20 cellular contexts compared by ENCODE assay signal in the genomic region with DNA sequence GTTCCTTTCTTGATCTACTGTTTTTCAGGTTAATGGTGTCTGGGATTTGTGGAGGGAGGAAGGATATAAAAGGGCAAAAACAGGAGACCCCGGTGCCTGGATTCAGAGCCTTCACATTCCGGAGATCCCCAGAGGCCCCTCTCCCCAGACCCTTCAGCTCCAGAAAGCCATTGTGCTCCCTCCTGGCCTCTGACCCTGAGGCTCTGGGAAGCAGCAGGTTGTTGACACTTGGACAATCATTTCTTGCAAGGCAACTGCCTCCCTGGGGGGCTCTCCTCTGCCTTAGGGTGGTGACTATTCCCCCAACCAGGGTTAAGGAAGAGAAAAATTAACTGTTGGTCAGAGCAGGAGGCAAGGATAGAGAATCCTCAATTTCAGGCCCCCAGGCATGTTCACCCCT.
DNase-seq lines count a peak whose midpoint lies in the region; ATAC-seq and TF ChIP-seq lines count a peak whose summit lies in the region.
"Had no signal": no experiment of that assay in that cellular context is flagged by ENCODE, and none has a peak within 500 bp of the region (broad histone marks: within the 10 kb centered on the region; RNA-seq: fewer than 3 reads in every experiment).

No MANE protein-coding gene starts in this region.

- H3K27ac ChIP-seq in VCaP (peak overlapping the region; percentile 48), gastrocnemius medialis (peak overlapping the region; percentile 90 to 99 (median 96))
- no peak overlapping the region for H3K27ac ChIP-seq in CD8-positive, alpha-beta memory T cell (ENCODE audit: low read depth, low read length)
- H3K27ac ChIP-seq: C4-2B, foreskin keratinocyte, HL-60, SJSA1 had no signal

- peak overlapping the region in 3 of 8 donors; percentile 46 to 86 (median 72) for H3K27ac Mint-ChIP-seq in CD8-positive, alpha-beta memory T cell
- H3K27ac Mint-ChIP-seq: H9 had no signal

- H3K9me3 Mint-ChIP-seq in CD8-positive, alpha-beta memory T cell = no peaks in the 10 kb centered on the region
- H3K9me3 Mint-ChIP-seq: H9 had no signal

- DNase-seq in ELF-1 (ENCODE audit: low read depth, low spot score) (peak; percentile 80), left lobe of liver (ENCODE audit: low spot score) (no peak), gastrocnemius medialis (no peak), NOMO-1 treated with DMSO at 0.1 percent for 48 hours (lab: John Stamatoyannopoulos, UW; ENCODE audit: unreplicated experiment) (no peak)
- DNase-seq in CD8-positive, alpha-beta memory T cell = no peak
- DNase-seq in activated naive CD4-positive, alpha-beta T cell (lab: John Stamatoyannopoulos, UW) = no peak
- DNase-seq: activated CD4-positive, alpha-beta T cell treated with anti-CD3 and anti-CD28 coated beads for 36 hours; effector CD8-positive, alpha-beta T cell; EL; foreskin keratinocyte; H9; NCI-H1092; NCI-H187 treated with DMSO at 0.1 percent for 48 hours; stimulated activated CD4-positive, alpha-beta T cell treated with anti-CD3 and anti-CD28 coated beads, Interleukin-1b, Interleukin-23, amount 100 ng/mL, for 48 hours had no signal

- H3K27me3 ChIP-seq in gastrocnemius medialis = no peaks in the 10 kb centered on the region
- no peaks in the 10 kb centered on the region for H3K27me3 ChIP-seq in CD8-positive, alpha-beta memory T cell (ENCODE audit: insufficient read depth, low read length, poor library complexity, severe bottlenecking)
- H3K27me3 ChIP-seq: SJSA1 had no signal

- ATAC-seq in left lobe of liver (peak; percentile 12), gastrocnemius medialis (no peak)
- ATAC-seq: activated CD4-positive, alpha-beta T cell treated with anti-CD3 and anti-CD28 coated beads for 36 hours; esophagus mucosa; foreskin keratinocyte had no signal

- H3K9me3 ChIP-seq in gastrocnemius medialis = no peaks in the 10 kb centered on the region
- H3K9me3 ChIP-seq in CD8-positive, alpha-beta memory T cell (ENCODE audit: low read length) = no peaks in the 10 kb centered on the region
- H3K9me3 ChIP-seq: SJSA1 had no signal

- no peaks in the 10 kb centered on the region for H3K27me3 Mint-ChIP-seq in CD8-positive, alpha-beta memory T cell
- H3K27me3 Mint-ChIP-seq: activated CD4-positive, alpha-beta T cell treated with anti-CD3 and anti-CD28 coated beads for 36 hours had no signal

- in situ Hi-C loops in gastrocnemius medialis (cut with MboI; ENCODE audit: low sequenced_read_pairs in 4 of 4) = no loop called here

- intact Hi-C loops in gastrocnemius medialis (cut with DNase I; ENCODE audit: low total_unique reads) = no loop called here

- H3K4me3 ChIP-seq in gastrocnemius medialis = no peak overlapping the region
- no peak overlapping the region for H3K4me3 ChIP-seq in CD8-positive, alpha-beta memory T cell (ENCODE audit: low read length)
- H3K4me3 ChIP-seq: SJSA1, skin epidermis had no signal

- POLR2A ChIA-PET in CD8-positive, alpha-beta memory T cell (lab: Charles Lee) = no interaction called here

- H3K4me3 Mint-ChIP-seq in CD8-positive, alpha-beta memory T cell = no peak overlapping the region
- H3K4me3 Mint-ChIP-seq: activated CD4-positive, alpha-beta T cell treated with anti-CD3 and anti-CD28 coated beads for 36 hours; H9 had no signal

- peaks cover 32 to 52% (median 37%) of the 10 kb centered on the region in 3 donors for H3K4me1 Mint-ChIP-seq in CD8-positive, alpha-beta memory T cell

- peaks cover 95% of the 10 kb centered on the region in 2 donors for H3K4me1 ChIP-seq in gastrocnemius medialis
- peaks cover 15% of the 10 kb centered on the region for H3K4me1 ChIP-seq in CD8-positive, alpha-beta memory T cell (ENCODE audit: insufficient read depth, low read length)
- H3K4me1 ChIP-seq: foreskin keratinocyte, SJSA1 had no signal

- TF ChIP-seq POLR2A in gastrocnemius medialis (IDR thresholded peaks at IDR 0.05) = no peak

- peaks cover 0 to 5% (median 0%) of the 10 kb centered on the region in 3 donors for H3K36me3 Mint-ChIP-seq in CD8-positive, alpha-beta memory T cell

- CTCF ChIA-PET in CD8-positive, alpha-beta memory T cell (lab: Charles Lee) = interaction anchor here (0.8 kb wide), 1 partner anchor 51 kb away, joined by 3 read pairs; no protein-coding TSS in a partner anchor

- TF ChIP-seq CTCF in VCaP (conservative IDR thresholded peaks at IDR 0.05) (no peak), gastrocnemius medialis (IDR thresholded peaks at IDR 0.05 in 4 of 5, conservative IDR thresholded peaks at IDR 0.05 in 1 of 5) (no peak)

- peaks cover 0 to 38% of the 10 kb centered on the region in 2 donors for H3K36me3 ChIP-seq in gastrocnemius medialis
- no peaks in the 10 kb centered on the region for H3K36me3 ChIP-seq in CD8-positive, alpha-beta memory T cell (ENCODE audit: insufficient read depth, low read length)
- H3K36me3 ChIP-seq: SJSA1 had no signal
